In the genomic region with DNA sequence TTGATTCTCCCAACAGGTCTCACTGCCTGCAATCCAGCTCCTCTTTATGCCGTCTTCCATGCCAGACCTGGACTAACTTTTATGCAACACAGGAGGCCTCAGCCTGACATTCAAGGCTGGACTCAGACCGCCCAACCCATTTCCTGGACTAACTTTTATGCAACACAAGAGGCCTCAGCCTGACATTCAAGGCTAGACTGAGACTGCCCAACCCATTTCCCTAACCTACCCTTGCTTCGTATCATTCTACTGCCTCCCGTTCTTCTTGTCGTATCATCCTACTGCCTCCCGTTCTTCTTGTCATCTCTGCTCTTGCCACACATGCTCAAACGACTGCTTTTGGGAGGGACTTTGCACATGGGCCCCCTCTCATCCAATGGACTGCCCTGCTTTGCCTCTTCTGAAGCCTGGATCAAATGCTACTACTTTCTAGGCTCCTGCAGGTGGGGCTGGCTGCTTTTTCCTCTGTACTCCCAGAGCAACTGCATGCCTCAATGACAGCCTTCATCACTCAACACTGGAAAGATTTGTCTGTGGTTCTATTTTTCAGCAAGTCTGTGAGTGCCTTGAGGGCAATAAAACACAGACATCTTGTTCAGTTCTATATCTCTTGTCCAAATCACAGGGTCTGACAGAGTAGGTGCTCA, we compare ENCODE assay signal across 1 cellular context.
TF ChIP-seq lines count a peak whose summit lies in the region.

No MANE protein-coding gene starts in this region.

TF ChIP-seq in SK-N-SH treated with all-trans-retinoic acid at 6 μM for 48 hours, 23 proteins besides CTCF, POLR2A, EP300 and RAD21 (continued from another document):
- TF ChIP-seq, protein P1, sequence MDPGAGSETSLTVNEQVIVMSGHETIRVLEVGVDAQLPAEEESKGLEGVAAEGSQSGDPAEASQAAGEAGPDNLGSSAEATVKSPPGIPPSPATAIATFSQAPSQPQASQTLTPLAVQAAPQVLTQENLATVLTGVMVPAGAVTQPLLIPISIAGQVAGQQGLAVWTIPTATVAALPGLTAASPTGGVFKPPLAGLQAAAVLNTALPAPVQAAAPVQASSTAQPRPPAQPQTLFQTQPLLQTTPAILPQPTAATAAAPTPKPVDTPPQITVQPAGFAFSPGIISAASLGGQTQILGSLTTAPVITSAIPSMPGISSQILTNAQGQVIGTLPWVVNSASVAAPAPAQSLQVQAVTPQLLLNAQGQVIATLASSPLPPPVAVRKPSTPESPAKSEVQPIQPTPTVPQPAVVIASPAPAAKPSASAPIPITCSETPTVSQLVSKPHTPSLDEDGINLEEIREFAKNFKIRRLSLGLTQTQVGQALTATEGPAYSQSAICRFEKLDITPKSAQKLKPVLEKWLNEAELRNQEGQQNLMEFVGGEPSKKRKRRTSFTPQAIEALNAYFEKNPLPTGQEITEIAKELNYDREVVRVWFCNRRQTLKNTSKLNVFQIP (CRISPR knock-in tag; IDR thresholded peaks at IDR 0.05; ENCODE audit: borderline replicate concordance, low read depth), result no peak
- TF ChIP-seq GLIS3 (CRISPR knock-in tag; IDR thresholded peaks at IDR 0.05) (no peak), CSDC2 (CRISPR knock-in tag; IDR thresholded peaks at IDR 0.05) (no peak)
